8 cellular contexts compared by ENCODE assay signal in genomic region chr17:47650525-47651522, GRCh38. TPM values are rescaled to one million over a fixed set of nuclear protein-coding genes. Genes with fewer than 3 reads are reported as not detected.
A peak's percentile ranks its signal among the peaks of the same experiment; 100 is the strongest.
DNase-seq lines count a peak whose midpoint lies in the region; ATAC-seq and TF ChIP-seq lines count a peak whose summit lies in the region.

No MANE protein-coding gene starts in this region.

- peak; percentile 100 for DNase-seq in Calu3
- peak; percentile 96 for DNase-seq in Jurkat, Clone E6-1 (ENCODE audit: low read depth, low spot score)
- peak; percentile 86 to 94 for DNase-seq in PC-9
- peak; percentile 93 for DNase-seq in activated T-cell treated with anti-CD3 and anti-CD28 coated beads, Interleukin-2, amount 50 U/mL, for 4 hours
- DNase-seq in stimulated activated CD8-positive, alpha-beta memory T cell treated with anti-CD3 and anti-CD28 coated beads, Interleukin-4, amount 100 ng/mL, for 48 hours = peak; percentile 95

- POLR2A ChIA-PET in PC-9 (lab: Charles Lee; ENCODE audit: unreplicated experiment) = interaction anchor here (0.6 to 0.9 kb wide), 4 partner anchors 26 to 979 kb away, joined by 4 to 21 read pairs (median 6); no protein-coding TSS in a partner anchor

- H3F3A ChIP-seq in PC-9 (ENCODE audit: insufficient read depth, low read depth) = peaks cover 45% of the 10 kb centered on the region

- peaks cover 75% of the 10 kb centered on the region for H3K36me3 Mint-ChIP-seq in Calu3 (ENCODE audit: insufficient read depth, unreplicated experiment)
- H3K36me3 Mint-ChIP-seq in activated T-cell treated with anti-CD3 and anti-CD28 coated beads, Interleukin-2, amount 50 U/mL, for 4 hours (ENCODE audit: insufficient read depth) = peaks cover 44% of the 10 kb centered on the region

- peak overlapping the region; percentile 91 for H3K4me3 Mint-ChIP-seq in Calu3 (ENCODE audit: low read depth, unreplicated experiment)
- H3K4me3 Mint-ChIP-seq in activated T-cell treated with anti-CD3 and anti-CD28 coated beads, Interleukin-2, amount 50 U/mL, for 4 hours = peak overlapping the region; percentile 100

- H3K27ac ChIP-seq in PC-9 (peak overlapping the region; percentile 82), muscle layer of colon (ENCODE audit: low read depth, low read length) (peak overlapping the region; percentile 85)

- H4K20me1 ChIP-seq in PC-9 (ENCODE audit: insufficient read depth) = peaks cover 41% of the 10 kb centered on the region

- intact Hi-C loops in Calu3 (cut with micrococcal nuclease; ENCODE audit: unreplicated experiment) = no loop called here
- intact Hi-C loops in PC-9 (cut with micrococcal nuclease; ENCODE audit: unreplicated experiment) = no loop called here

- no peaks in the 10 kb centered on the region for H3K9me2 ChIP-seq in PC-9 (ENCODE audit: insufficient read depth)

- peak overlapping the region; percentile 53; the same call in 1 of the 2 replicates for H2AFZ ChIP-seq in PC-9

- peak overlapping the region; percentile 98 for H3K4me3 ChIP-seq in Jurkat, Clone E6-1 (ENCODE audit: low read length)
- H3K4me3 ChIP-seq in PC-9 = peak overlapping the region; percentile 98
- peak overlapping the region; percentile 64 to 84 for H3K4me3 ChIP-seq in muscle layer of colon (ENCODE audit: low read depth in 1 of 2, low read length in 2 of 2)

- H3K79me2 ChIP-seq in PC-9 (ENCODE audit: low read depth) = peaks cover 67% of the 10 kb centered on the region

- H3K27me3 ChIP-seq in PC-9 (ENCODE audit: insufficient read depth, low read depth) (no peaks in the 10 kb centered on the region), muscle layer of colon (ENCODE audit: control insufficient read depth in 1 of 2, insufficient read depth in 2 of 2, low read length in 2 of 2) (no peaks in the 10 kb centered on the region)

- peaks cover 49% of the 10 kb centered on the region for H3K36me3 ChIP-seq in PC-9 (ENCODE audit: low read depth)
- peaks cover 34% of the 10 kb centered on the region for H3K36me3 ChIP-seq in muscle layer of colon (ENCODE audit: insufficient read depth, low read length)

- H3K9me3 ChIP-seq in PC-9 (ENCODE audit: insufficient read depth, low read depth) (no peaks in the 10 kb centered on the region), muscle layer of colon (ENCODE audit: low read length) (no peaks in the 10 kb centered on the region)

- TF ChIP-seq CTCF in Calu3 (IDR thresholded peaks at IDR 0.05; ENCODE audit: unreplicated experiment) (no peak), PC-9 (conservative IDR thresholded peaks at IDR 0.05) (0 out of 2 replicates have a peak, but pooled peaks have one; percentile 12)

- H3K4me1 ChIP-seq in PC-9 (replicated peaks; ENCODE audit: insufficient read depth) = peaks cover 20% of the 10 kb centered on the region
- peaks cover 10% of the 10 kb centered on the region for H3K4me1 ChIP-seq in muscle layer of colon (ENCODE audit: insufficient read depth, low read length)

- peak overlapping the region; percentile 92 for H3K4me2 ChIP-seq in PC-9

- H3K27ac Mint-ChIP-seq in Calu3 (ENCODE audit: unreplicated experiment) = peak overlapping the region; percentile 95

- H3K9me3 Mint-ChIP-seq in Calu3 (ENCODE audit: low read depth, unreplicated experiment) = no peaks in the 10 kb centered on the region
- H3K9me3 Mint-ChIP-seq in activated T-cell treated with anti-CD3 and anti-CD28 coated beads, Interleukin-2, amount 50 U/mL, for 4 hours = no peaks in the 10 kb centered on the region

- H3K9ac ChIP-seq in muscle layer of colon (ENCODE audit: low read length) = peak overlapping the region; percentile 31

- peaks cover 43% of the 10 kb centered on the region for H3K4me1 Mint-ChIP-seq in Calu3 (ENCODE audit: low read depth, unreplicated experiment)
- H3K4me1 Mint-ChIP-seq in activated T-cell treated with anti-CD3 and anti-CD28 coated beads, Interleukin-2, amount 50 U/mL, for 4 hours (ENCODE audit: low read depth) = peaks cover 62% of the 10 kb centered on the region

- BruUV-seq in Calu3 (replicated peaks; lab: Mats Ljungman, UMichigan) (no TSS peak), PC-9 (replicated peaks; lab: Mats Ljungman, UMichigan) (no TSS peak)

- CTCF ChIA-PET in Calu3 (lab: Charles Lee) = interaction anchor here (0.6 to 1.4 kb wide), 4 partner anchors 11 to 1327 kb away, joined by 3 to 13 read pairs (median 4); no protein-coding TSS in a partner anchor
- CTCF ChIA-PET in PC-9 (lab: Charles Lee) = no interaction called here

- no peaks in the 10 kb centered on the region for H3K27me3 Mint-ChIP-seq in Calu3 (ENCODE audit: unreplicated experiment)
- H3K27me3 Mint-ChIP-seq in activated T-cell treated with anti-CD3 and anti-CD28 coated beads, Interleukin-2, amount 50 U/mL, for 4 hours (ENCODE audit: low read depth) = no peaks in the 10 kb centered on the region

- ATAC-seq in GM21528 (IDR thresholded peaks at IDR 0.05; ENCODE audit: low FRiP score, unreplicated experiment) = peak; percentile 40
- peak; percentile 54 to 59 for ATAC-seq in activated T-cell treated with anti-CD3 and anti-CD28 coated beads, Interleukin-2, amount 50 U/mL, for 4 hours
- ATAC-seq in esophagus mucosa = peak; percentile 76

RNA-seq across cellular contexts. Expression of gene KPNB1, which starts 1.1 kb away (rescaled TPM):
- total RNA-seq in Calu3 (2022) (511 and 538 TPM in 2 replicates), PC-9 (2021) (305 and 306 TPM in 2 replicates), esophagus mucosa (232 TPM)
- 295 TPM for polyA plus RNA-seq in Jurkat, Clone E6-1 (2012; ENCODE audit: insufficient read depth, insufficient read length)
- total RNA-seq in activated T-cell treated with anti-CD3 and anti-CD28 coated beads, Interleukin-2, amount 50 U/mL, for 4 hours = 100 to 1,000 TPM; 916 to 992 (median 944) TPM

RNA-seq across cellular contexts. Expression of gene TBKBP1, which starts 43.1 kb away (rescaled TPM):
- total RNA-seq in Calu3 (2022) (6.4 and 6.5 TPM in 2 replicates), PC-9 (2021) (3.3 and 4.9 TPM in 2 replicates), esophagus mucosa (3.1 TPM)
- 12.5 TPM for polyA plus RNA-seq in Jurkat, Clone E6-1 (2012; ENCODE audit: insufficient read depth, insufficient read length)
- total RNA-seq in activated T-cell treated with anti-CD3 and anti-CD28 coated beads, Interleukin-2, amount 50 U/mL, for 4 hours = 10 to 100 TPM; 24.4 to 34.7 (median 24.6) TPM

Comparison
In these comparisons a context has a peak if more than half of its experiments do, and no peak if none do; other contexts are left out.
1. Peak in every context shown above with its lines: DNase-seq, ATAC-seq, H3K4me3 ChIP-seq and H3K27ac ChIP-seq.